In genomic region chr17:65359016-65359415, GRCh38 we compare ENCODE assay signal across 11 cellular contexts.
DNase-seq lines count a peak whose midpoint lies in the region; ATAC-seq lines count a peak whose summit lies in the region.
"Had no signal": no experiment of that assay in that cellular context is flagged by ENCODE, and none has a peak within 500 bp of the region (broad histone marks: within the 10 kb centered on the region; RNA-seq: fewer than 3 reads in every experiment).

No MANE protein-coding gene starts in this region.

- in situ Hi-C loops in ACHN (cut with HindIII; ENCODE audit: low pct_ligation_motif_present, low pct_unique_long_range_greater_than_20kb, low sequenced_read_pairs), result no loop called here

- no peak overlapping the region for H2AFZ ChIP-seq in mesenchymal stem cell (ENCODE audit: low read depth, low read length)

- H3K9me3 ChIP-seq in mesenchymal stem cell (ENCODE audit: control insufficient read depth, low read length), result peaks cover 4% of the 10 kb centered on the region
- H3K9me3 ChIP-seq in aorta (ENCODE audit: control insufficient read depth, low read length), result no peaks in the 10 kb centered on the region
- H3K9me3 ChIP-seq: psoas muscle, transverse colon had no signal

- peak; percentile 100 for ATAC-seq in activated naive CD8-positive, alpha-beta T cell treated with anti-CD3 and anti-CD28 coated beads, Interleukin-2, amount 50 U/mL, for 24 hours
- ATAC-seq in aorta (ENCODE audit: low FRiP score), result no peak
- ATAC-seq: psoas muscle had no signal

- peaks cover 9% of the 10 kb centered on the region for H3K27me3 Mint-ChIP-seq in activated naive CD8-positive, alpha-beta T cell treated with anti-CD3 and anti-CD28 coated beads, Interleukin-2, amount 50 U/mL, for 24 hours

- H3K4me1 Mint-ChIP-seq in activated naive CD8-positive, alpha-beta T cell treated with anti-CD3 and anti-CD28 coated beads, Interleukin-2, amount 50 U/mL, for 24 hours, result peaks cover 30% of the 10 kb centered on the region

- H3K4me3 ChIP-seq in mesenchymal stem cell (ENCODE audit: insufficient read depth in 1 of 2, low read depth in 1 of 2, low read length in 2 of 2) (no peak overlapping the region), aorta (ENCODE audit: low read length in 2 of 2) (no peak overlapping the region)
- H3K4me3 ChIP-seq: psoas muscle, transverse colon had no signal

- no peak overlapping the region for H2BK12ac ChIP-seq in mesenchymal stem cell (ENCODE audit: low read length in 2 of 2)

- H4K8ac ChIP-seq in mesenchymal stem cell (ENCODE audit: low read length), result no peak overlapping the region

- H3K36me3 Mint-ChIP-seq in activated naive CD8-positive, alpha-beta T cell treated with anti-CD3 and anti-CD28 coated beads, Interleukin-2, amount 50 U/mL, for 24 hours (ENCODE audit: low read depth), result no peaks in the 10 kb centered on the region

- H3K4me2 ChIP-seq in mesenchymal stem cell (ENCODE audit: low read length, poor library complexity, severe bottlenecking), result no peak overlapping the region

- H3K23ac ChIP-seq in mesenchymal stem cell (ENCODE audit: low read length in 2 of 2), result no peak overlapping the region

- WGBS in mesenchymal stem cell, result 30% methylated on average over 2 of the region's 3 CpGs
- 74 to 77% methylated on average over 3 of the region's 3 CpGs for whole genome bisulfite sequencing in aorta, 2 donors

- H3K27ac ChIP-seq in mesenchymal stem cell (ENCODE audit: low read length, poor library complexity, severe bottlenecking), result no peak overlapping the region
- no peak overlapping the region for H3K27ac ChIP-seq in aorta (ENCODE audit: low read depth in 1 of 2, low read length in 2 of 2)
- H3K27ac ChIP-seq: psoas muscle, transverse colon had no signal

- no peaks in the 10 kb centered on the region for H3K9me3 Mint-ChIP-seq in activated naive CD8-positive, alpha-beta T cell treated with anti-CD3 and anti-CD28 coated beads, Interleukin-2, amount 50 U/mL, for 24 hours

- H3K18ac ChIP-seq in mesenchymal stem cell (ENCODE audit: low read depth in 1 of 2, low read length in 2 of 2), result no peak overlapping the region

- no peak overlapping the region for H3K9ac ChIP-seq in mesenchymal stem cell (ENCODE audit: low read length)

- DNase-seq in ACHN (peak; percentile 80), HCEC 1CT (peak; percentile 82), mesenchymal stem cell (peak; percentile 81), Kasumi-1 (lab: John Stamatoyannopoulos, UW) (no peak), GOT3 (lab: John Stamatoyannopoulos, UW) (no peak), aorta (no peak), midbrain (lab: John Stamatoyannopoulos, UW) (no peak)
- DNase-seq in activated naive CD8-positive, alpha-beta T cell treated with anti-CD3 and anti-CD28 coated beads, Interleukin-2, amount 50 U/mL, for 24 hours, result peak; percentile 60
- DNase-seq: NCI-H1436, psoas muscle, transverse colon had no signal

- intact Hi-C loops in aorta (cut with DNase I), result no loop called here

- no peak overlapping the region for H2BK15ac ChIP-seq in mesenchymal stem cell (ENCODE audit: low read depth, poor library complexity, severe bottlenecking)

- H3K4ac ChIP-seq in mesenchymal stem cell (ENCODE audit: low read depth in 1 of 2, low read length in 2 of 2), result no peak overlapping the region

- H3K27me3 ChIP-seq in mesenchymal stem cell (ENCODE audit: control insufficient read depth in 1 of 2, insufficient read depth in 1 of 2, low read length in 2 of 2) (no peaks in the 10 kb centered on the region), aorta (ENCODE audit: control insufficient read depth in 1 of 2, insufficient read depth in 2 of 2, low read length in 1 of 2) (peaks cover 0 to 5% of the 10 kb centered on the region in 2 donors)
- H3K27me3 ChIP-seq: transverse colon had no signal

- no peak overlapping the region for H2AK5ac ChIP-seq in mesenchymal stem cell (ENCODE audit: low read length, severe bottlenecking)

- no peaks in the 10 kb centered on the region for H3K79me1 ChIP-seq in mesenchymal stem cell (replicated peaks; ENCODE audit: low read length, poor library complexity, severe bottlenecking)

- no peak overlapping the region for H3K14ac ChIP-seq in mesenchymal stem cell (ENCODE audit: low read length in 2 of 2)

- no peak overlapping the region for H3K4me3 Mint-ChIP-seq in activated naive CD8-positive, alpha-beta T cell treated with anti-CD3 and anti-CD28 coated beads, Interleukin-2, amount 50 U/mL, for 24 hours

- no peak overlapping the region for H4K91ac ChIP-seq in mesenchymal stem cell (ENCODE audit: low read length)

- H3K4me1 ChIP-seq in mesenchymal stem cell (ENCODE audit: control insufficient read depth, insufficient read depth, low read depth, low read length), result peaks cover 3% of the 10 kb centered on the region
- H3K4me1 ChIP-seq in aorta (ENCODE audit: control insufficient read depth in 1 of 2, insufficient read depth in 2 of 2, low read length in 2 of 2), result no peaks in the 10 kb centered on the region

- H2BK120ac ChIP-seq in mesenchymal stem cell (ENCODE audit: low read depth, low read length), result no peak overlapping the region

- H3K36me3 ChIP-seq in mesenchymal stem cell (ENCODE audit: control insufficient read depth in 1 of 2, insufficient read depth in 2 of 2, low read depth in 1 of 2, low read length in 2 of 2), result no peaks in the 10 kb centered on the region
- H3K36me3 ChIP-seq in aorta (ENCODE audit: control insufficient read depth in 1 of 2, insufficient read depth in 2 of 2, low read length in 1 of 2), result no peaks in the 10 kb centered on the region
- H3K36me3 ChIP-seq: transverse colon had no signal

- H2BK5ac ChIP-seq in mesenchymal stem cell (ENCODE audit: low read depth, low read length, poor library complexity, severe bottlenecking), result no peak overlapping the region

- H3K27ac Mint-ChIP-seq in activated naive CD8-positive, alpha-beta T cell treated with anti-CD3 and anti-CD28 coated beads, Interleukin-2, amount 50 U/mL, for 24 hours, result peak overlapping the region; percentile 71

Comparison
In these comparisons a context has a peak if more than half of its experiments do, and no peak if none do; other contexts are left out.
1. DNase-seq: peak in ACHN (single experiment), HCEC 1CT (single experiment), activated naive CD8-positive, alpha-beta T cell treated with anti-CD3 and anti-CD28 coated beads, Interleukin-2, amount 50 U/mL, for 24 hours (single experiment) and mesenchymal stem cell (single experiment); none in Kasumi-1 (0 of 2), GOT3 (single experiment), aorta (0 of 2) and midbrain (single experiment).